ENCODE assay signal across 1 cellular context in the genomic region with DNA sequence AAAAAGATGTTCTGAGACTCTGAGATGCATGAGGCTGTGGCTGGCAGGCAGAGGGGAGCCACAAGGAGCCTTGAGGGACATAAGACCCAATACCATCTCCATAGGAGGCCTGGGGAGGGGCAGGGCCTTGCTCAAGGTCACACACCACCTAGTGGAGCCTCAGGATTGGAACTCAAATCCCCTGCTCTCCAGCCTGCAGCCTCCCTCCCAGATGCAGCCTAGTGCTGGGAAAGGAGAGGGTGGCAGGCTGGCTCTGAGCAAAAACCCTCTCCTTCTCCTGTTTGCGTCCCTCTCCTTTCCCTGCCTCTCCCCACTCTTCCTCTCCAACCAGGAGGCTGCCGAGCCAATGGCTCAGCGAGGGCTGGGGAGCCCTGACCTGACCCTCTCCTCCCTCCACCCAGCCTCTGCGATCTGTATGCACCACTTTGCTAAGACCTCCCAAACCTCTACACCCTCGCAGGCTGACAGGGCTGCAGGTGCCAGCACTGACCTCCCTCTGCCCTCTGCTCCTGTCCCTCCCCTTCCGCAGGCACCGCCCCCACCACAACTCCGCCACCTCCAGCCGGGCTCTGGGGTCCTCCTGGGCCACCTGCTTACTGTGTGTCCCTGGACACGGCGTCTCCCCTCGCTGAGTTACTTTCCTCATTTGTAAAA.
TF ChIP-seq lines count a peak whose summit lies in the region.

No MANE protein-coding gene starts in this region.

TF ChIP-seq in HEK293, 187 proteins besides CTCF, POLR2A, EP300 and RAD21 (continued from another document):
- TF ChIP-seq, protein P1, sequence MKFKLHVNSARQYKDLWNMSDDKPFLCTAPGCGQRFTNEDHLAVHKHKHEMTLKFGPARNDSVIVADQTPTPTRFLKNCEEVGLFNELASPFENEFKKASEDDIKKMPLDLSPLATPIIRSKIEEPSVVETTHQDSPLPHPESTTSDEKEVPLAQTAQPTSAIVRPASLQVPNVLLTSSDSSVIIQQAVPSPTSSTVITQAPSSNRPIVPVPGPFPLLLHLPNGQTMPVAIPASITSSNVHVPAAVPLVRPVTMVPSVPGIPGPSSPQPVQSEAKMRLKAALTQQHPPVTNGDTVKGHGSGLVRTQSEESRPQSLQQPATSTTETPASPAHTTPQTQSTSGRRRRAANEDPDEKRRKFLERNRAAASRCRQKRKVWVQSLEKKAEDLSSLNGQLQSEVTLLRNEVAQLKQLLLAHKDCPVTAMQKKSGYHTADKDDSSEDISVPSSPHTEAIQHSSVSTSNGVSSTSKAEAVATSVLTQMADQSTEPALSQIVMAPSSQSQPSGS (tag by site-specific recombination; IDR thresholded peaks at IDR 0.05; ENCODE audit: low read depth): no peak
- TF ChIP-seq ZNF701 (tag by site-specific recombination; IDR thresholded peaks at IDR 0.05) (no peak), ZNF404 (tag by site-specific recombination; IDR thresholded peaks at IDR 0.05) (no peak), ZNF239 (tag by site-specific recombination; IDR thresholded peaks at IDR 0.05) (no peak), ZNF24 (tag by site-specific recombination; IDR thresholded peaks at IDR 0.05) (no peak), ZBTB17 (tag by site-specific recombination; IDR thresholded peaks at IDR 0.05) (peak; percentile 50; the same call in 1 of the 2 replicates), ZNF37A (tag by site-specific recombination; IDR thresholded peaks at IDR 0.05) (no peak), BCL11A (tag by site-specific recombination; IDR thresholded peaks at IDR 0.05; ENCODE audit: low read depth) (no peak), MEIS1 (CRISPR knock-in tag; IDR thresholded peaks at IDR 0.05; ENCODE audit: borderline replicate concordance) (no peak)
- TF ChIP-seq, protein P2, sequence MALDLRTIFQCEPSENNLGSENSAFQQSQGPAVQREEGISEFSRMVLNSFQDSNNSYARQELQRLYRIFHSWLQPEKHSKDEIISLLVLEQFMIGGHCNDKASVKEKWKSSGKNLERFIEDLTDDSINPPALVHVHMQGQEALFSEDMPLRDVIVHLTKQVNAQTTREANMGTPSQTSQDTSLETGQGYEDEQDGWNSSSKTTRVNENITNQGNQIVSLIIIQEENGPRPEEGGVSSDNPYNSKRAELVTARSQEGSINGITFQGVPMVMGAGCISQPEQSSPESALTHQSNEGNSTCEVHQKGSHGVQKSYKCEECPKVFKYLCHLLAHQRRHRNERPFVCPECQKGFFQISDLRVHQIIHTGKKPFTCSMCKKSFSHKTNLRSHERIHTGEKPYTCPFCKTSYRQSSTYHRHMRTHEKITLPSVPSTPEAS (tag by site-specific recombination; IDR thresholded peaks at IDR 0.05): no peak
- TF ChIP-seq, protein P3, sequence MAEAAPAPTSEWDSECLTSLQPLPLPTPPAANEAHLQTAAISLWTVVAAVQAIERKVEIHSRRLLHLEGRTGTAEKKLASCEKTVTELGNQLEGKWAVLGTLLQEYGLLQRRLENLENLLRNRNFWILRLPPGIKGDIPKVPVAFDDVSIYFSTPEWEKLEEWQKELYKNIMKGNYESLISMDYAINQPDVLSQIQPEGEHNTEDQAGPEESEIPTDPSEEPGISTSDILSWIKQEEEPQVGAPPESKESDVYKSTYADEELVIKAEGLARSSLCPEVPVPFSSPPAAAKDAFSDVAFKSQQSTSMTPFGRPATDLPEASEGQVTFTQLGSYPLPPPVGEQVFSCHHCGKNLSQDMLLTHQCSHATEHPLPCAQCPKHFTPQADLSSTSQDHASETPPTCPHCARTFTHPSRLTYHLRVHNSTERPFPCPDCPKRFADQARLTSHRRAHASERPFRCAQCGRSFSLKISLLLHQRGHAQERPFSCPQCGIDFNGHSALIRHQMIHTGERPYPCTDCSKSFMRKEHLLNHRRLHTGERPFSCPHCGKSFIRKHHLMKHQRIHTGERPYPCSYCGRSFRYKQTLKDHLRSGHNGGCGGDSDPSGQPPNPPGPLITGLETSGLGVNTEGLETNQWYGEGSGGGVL (tag by site-specific recombination; IDR thresholded peaks at IDR 0.05): peak; percentile 71
- TF ChIP-seq, protein P4, sequence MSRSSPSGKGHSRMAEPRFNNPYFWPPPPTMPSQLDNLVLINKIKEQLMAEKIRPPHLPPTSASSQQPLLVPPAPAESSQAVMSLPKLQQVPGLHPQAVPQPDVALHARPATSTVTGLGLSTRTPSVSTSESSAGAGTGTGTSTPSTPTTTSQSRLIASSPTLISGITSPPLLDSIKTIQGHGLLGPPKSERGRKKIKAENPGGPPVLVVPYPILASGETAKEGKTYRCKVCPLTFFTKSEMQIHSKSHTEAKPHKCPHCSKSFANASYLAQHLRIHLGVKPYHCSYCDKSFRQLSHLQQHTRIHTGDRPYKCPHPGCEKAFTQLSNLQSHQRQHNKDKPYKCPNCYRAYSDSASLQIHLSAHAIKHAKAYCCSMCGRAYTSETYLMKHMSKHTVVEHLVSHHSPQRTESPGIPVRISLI (tag by site-specific recombination; IDR thresholded peaks at IDR 0.05): peak; percentile 90
